10 cellular contexts compared by ENCODE assay signal in the genomic region with DNA sequence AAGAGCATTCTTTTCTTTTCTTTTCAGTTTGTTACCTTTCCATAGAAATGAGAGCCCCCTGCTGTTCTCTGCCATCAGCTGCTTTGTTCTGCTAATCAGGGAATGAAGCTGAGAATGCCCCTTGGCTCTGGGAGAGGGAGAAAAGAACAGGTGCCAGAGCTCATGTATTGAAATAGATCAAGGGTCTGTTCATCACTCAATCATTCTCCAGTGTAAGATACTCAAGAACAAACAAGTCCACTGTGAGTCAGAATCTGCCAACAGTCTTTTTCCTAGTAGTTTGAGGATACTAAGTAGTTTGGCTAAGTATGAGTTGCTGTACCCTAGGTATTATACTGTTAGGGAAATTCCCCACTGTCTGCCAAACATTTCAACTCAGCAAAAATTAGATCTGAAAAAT.
A peak's percentile ranks its signal among the peaks of the same experiment; 100 is the strongest.
DNase-seq lines count a peak whose midpoint lies in the region; ATAC-seq, FAIRE-seq and TF ChIP-seq lines count a peak whose summit lies in the region.
"Had no signal": no experiment of that assay in that cellular context is flagged by ENCODE, and none has a peak within 500 bp of the region (broad histone marks: within the 10 kb centered on the region; RNA-seq: fewer than 3 reads in every experiment).

No MANE protein-coding gene starts in this region.

- H2AK5ac ChIP-seq in mesendoderm (ENCODE audit: low read length): no peak overlapping the region

- H4K5ac ChIP-seq in mesendoderm (ENCODE audit: low read length): no peak overlapping the region

- no peak overlapping the region for H3K4me3 Mint-ChIP-seq in activated naive CD4-positive, alpha-beta T cell treated with anti-CD3 and anti-CD28 coated beads, Interleukin-2, amount 50 U/mL, for 24 hours

- no peak for TF ChIP-seq POLR2A in GM12892 (IDR thresholded peaks at IDR 0.05; ENCODE audit: low read depth, low read length)

- FAIRE-seq in GM12892 (lab: Jason Lieb, UNC): peak; percentile 51

- H3K36me3 Mint-ChIP-seq in activated naive CD4-positive, alpha-beta T cell treated with anti-CD3 and anti-CD28 coated beads, Interleukin-2, amount 50 U/mL, for 24 hours: peaks cover 2% of the 10 kb centered on the region

- H4K20me1 ChIP-seq in Karpas-422 (ENCODE audit: insufficient read depth, low read depth, low read length): no peaks in the 10 kb centered on the region

- H3K27me3 Mint-ChIP-seq in activated naive CD4-positive, alpha-beta T cell treated with anti-CD3 and anti-CD28 coated beads, Interleukin-2, amount 50 U/mL, for 24 hours: no peaks in the 10 kb centered on the region

- H3K36me3 ChIP-seq in Karpas-422 (ENCODE audit: insufficient read depth, low read length) (no peaks in the 10 kb centered on the region), mesendoderm (ENCODE audit: control insufficient read depth, insufficient read depth, low read length) (no peaks in the 10 kb centered on the region)

- ATAC-seq in HG03135 (IDR thresholded peaks at IDR 0.05; ENCODE audit: unreplicated experiment): no peak
- ATAC-seq in HG02840 (IDR thresholded peaks at IDR 0.05; ENCODE audit: low FRiP score, unreplicated experiment): no peak

- no peaks in the 10 kb centered on the region for H3K9me3 ChIP-seq in Karpas-422 (ENCODE audit: low read length)

- H3K23ac ChIP-seq in mesendoderm (ENCODE audit: low read length): no peak overlapping the region

- no peak overlapping the region for H3K56ac ChIP-seq in mesendoderm (ENCODE audit: low read length)

- H3K9ac ChIP-seq in Karpas-422 (ENCODE audit: low read length): no peak overlapping the region
- H3K9ac ChIP-seq in mesendoderm (ENCODE audit: low read length): no peak overlapping the region

- H3K9me3 Mint-ChIP-seq in activated naive CD4-positive, alpha-beta T cell treated with anti-CD3 and anti-CD28 coated beads, Interleukin-2, amount 50 U/mL, for 24 hours: no peaks in the 10 kb centered on the region

- H3K18ac ChIP-seq in mesendoderm (ENCODE audit: low read length): no peak overlapping the region

- no peaks in the 10 kb centered on the region for H3K27me3 ChIP-seq in Karpas-422 (ENCODE audit: low read length)
- H3K27me3 ChIP-seq in mesendoderm (ENCODE audit: insufficient read depth, low read length, poor library complexity): no peaks in the 10 kb centered on the region

- no peak overlapping the region for H2BK5ac ChIP-seq in mesendoderm (ENCODE audit: low read length)

- no peak for DNase-seq in GM12892 (ENCODE audit: insufficient read length)
- peak; percentile 41 for DNase-seq in Karpas-422
- DNase-seq in mesendoderm: peak; percentile 79
- DNase-seq in cerebellum (ENCODE audit: low spot score): no peak
- DNase-seq in NOMO-1 treated with DMSO at 0.1 percent for 48 hours (lab: John Stamatoyannopoulos, UW; ENCODE audit: unreplicated experiment): no peak
- DNase-seq: NCI-H2171 had no signal

- no peaks in the 10 kb centered on the region for H3K4me1 ChIP-seq in Karpas-422 (ENCODE audit: low read length)
- H3K4me1 ChIP-seq in mesendoderm (ENCODE audit: control insufficient read depth, low read depth, low read length): no peaks in the 10 kb centered on the region

- H2BK120ac ChIP-seq in mesendoderm (ENCODE audit: low read depth, low read length): no peak overlapping the region

- peak overlapping the region; percentile 98 for H3K27ac Mint-ChIP-seq in activated naive CD4-positive, alpha-beta T cell treated with anti-CD3 and anti-CD28 coated beads, Interleukin-2, amount 50 U/mL, for 24 hours

- H3K4me1 Mint-ChIP-seq in activated naive CD4-positive, alpha-beta T cell treated with anti-CD3 and anti-CD28 coated beads, Interleukin-2, amount 50 U/mL, for 24 hours: peaks cover 63% of the 10 kb centered on the region

- H3K27ac ChIP-seq in Karpas-422 (ENCODE audit: low read length) (no peak overlapping the region), mesendoderm (ENCODE audit: low read depth, low read length) (no peak overlapping the region)

- no peaks in the 10 kb centered on the region for H3K79me1 ChIP-seq in mesendoderm (ENCODE audit: low read length)

- no peak overlapping the region for H4K8ac ChIP-seq in mesendoderm (ENCODE audit: low read depth, low read length)

- H2BK15ac ChIP-seq in mesendoderm (replicated peaks; ENCODE audit: low read depth): no peak overlapping the region

- H3K4ac ChIP-seq in mesendoderm (ENCODE audit: low read depth, low read length): no peak overlapping the region

- no peak overlapping the region for H3K4me3 ChIP-seq in Karpas-422 (ENCODE audit: low read length)
- H3K4me3 ChIP-seq in mesendoderm (ENCODE audit: low read length): no peak overlapping the region
- H3K4me3 ChIP-seq: coronary artery had no signal

- H3K4me2 ChIP-seq in Karpas-422 (ENCODE audit: low read depth, low read length, poor library complexity, severe bottlenecking): no peak overlapping the region
- no peak overlapping the region for H3K4me2 ChIP-seq in mesendoderm (ENCODE audit: low read length)

- H3K79me2 ChIP-seq in Karpas-422 (ENCODE audit: low read length) (no peaks in the 10 kb centered on the region), mesendoderm (ENCODE audit: control insufficient read depth, insufficient read depth, low read length) (no peaks in the 10 kb centered on the region)

- H3K9me2 ChIP-seq in Karpas-422 (replicated peaks; ENCODE audit: insufficient read depth, low read length): no peaks in the 10 kb centered on the region

- no peak overlapping the region for H2AFZ ChIP-seq in Karpas-422 (ENCODE audit: low read length)

Comparison
In these comparisons a context has a peak if more than half of its experiments do, and no peak if none do; other contexts are left out.
1. DNase-seq: peak in Karpas-422 (single experiment) and mesendoderm (single experiment); none in GM12892 (single experiment), cerebellum (single experiment) and NOMO-1 treated with DMSO at 0.1 percent for 48 hours (single experiment).